Comparison of ENCODE assay signal across 9 cellular contexts in the genomic region with DNA sequence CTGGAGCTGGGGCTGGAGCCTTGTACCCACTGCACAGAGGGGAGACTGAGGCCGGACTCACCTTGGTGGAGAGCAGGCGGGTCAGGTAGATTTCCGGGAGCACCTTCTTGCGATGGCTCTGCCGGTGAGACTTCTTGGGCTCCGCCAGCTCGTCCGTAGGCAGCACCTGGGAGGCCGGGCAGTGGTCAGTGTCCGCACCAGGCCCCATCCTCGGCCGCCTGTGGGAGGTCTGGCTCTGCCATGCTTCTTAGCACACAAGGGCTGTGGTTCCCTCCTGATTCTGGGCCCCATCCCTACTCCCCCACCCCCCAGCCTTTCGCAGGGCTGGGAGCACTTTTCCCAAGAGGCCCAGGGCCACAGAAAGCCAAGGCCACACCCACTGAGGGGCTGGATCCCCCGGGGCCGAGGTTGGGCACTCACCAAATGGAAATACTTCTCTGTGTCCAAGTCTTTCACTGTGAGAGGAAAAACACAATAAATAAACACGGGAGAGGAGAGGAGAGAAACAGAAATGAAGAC. TPM values are rescaled to one million over a fixed set of nuclear protein-coding genes. Genes with fewer than 3 reads are reported as not detected.
DNase-seq lines count a peak whose midpoint lies in the region; ATAC-seq and TF ChIP-seq lines count a peak whose summit lies in the region.
"Had no signal": no experiment of that assay in that cellular context is flagged by ENCODE, and none has a peak within 500 bp of the region (broad histone marks: within the 10 kb centered on the region; RNA-seq: fewer than 3 reads in every experiment).

No MANE protein-coding gene starts in this region.

- DNase-seq in cardiac fibroblast (ENCODE audit: low read depth in 2 of 2) (peak; percentile 64 to 86), left lung (peak in 1 of 2 donors; percentile 68), thyroid gland (peak in 1 of 2 donors; percentile 23), SIG-M5 (lab: John Stamatoyannopoulos, UW) (no peak), NCI-H1694 treated with DMSO at 0.1 percent for 48 hours (lab: John Stamatoyannopoulos, UW) (no peak)
- DNase-seq in activated CD4-positive, alpha-beta T cell treated with anti-CD3 and anti-CD28 coated beads, Interleukin-2, amount 10 ng/mL, durations not matched to agents 24 days and 14 days: no peak
- no peak for DNase-seq in activated CD8-positive, alpha-beta memory T cell treated with anti-CD3 and anti-CD28 coated beads, Interleukin-2, amount 50 U/mL, for 4 hours
- DNase-seq: activated naive CD4-positive, alpha-beta T cell treated with anti-CD3 and anti-CD28 coated beads, Interleukin-2, amount 50 U/mL, for 16 hours had no signal

- no peaks in the 10 kb centered on the region for H3K9me3 Mint-ChIP-seq in activated CD4-positive, alpha-beta T cell treated with anti-CD3 and anti-CD28 coated beads, Interleukin-2, amount 10 ng/mL, durations not matched to agents 24 days and 14 days

- no peak overlapping the region for H3K27ac ChIP-seq in HEK293 (ENCODE audit: extremely low read depth, low read depth, low read length)
- peak overlapping the region; percentile 70 to 87 for H3K27ac ChIP-seq in left lung
- H3K27ac ChIP-seq in thyroid gland: peak overlapping the region; percentile 66 to 75 (median 74)

- intact Hi-C loops in left lung (cut with DNase I): no loop called here
- intact Hi-C loops in thyroid gland (cut with DNase I): no loop called here
- intact Hi-C loops in activated CD4-positive, alpha-beta T cell treated with anti-CD3 and anti-CD28 coated beads, Interleukin-2, amount 10 ng/mL, durations not matched to agents 24 days and 14 days (cut with micrococcal nuclease): no loop called here

- H3K9me3 ChIP-seq in HEK293 (ENCODE audit: control insufficient read depth, insufficient read depth, low read depth, low read length) (no peaks in the 10 kb centered on the region), left lung (no peaks in the 10 kb centered on the region), thyroid gland (no peaks in the 10 kb centered on the region)

- H3K4me3 ChIP-seq in HEK293 (ENCODE audit: low read depth, low read length): no peak overlapping the region
- H3K4me3 ChIP-seq in cardiac fibroblast (replicated peaks in 1 of 2; ENCODE audit: low read depth in 2 of 2, low read length in 2 of 2): peak overlapping the region in 1 of 2 donors; percentile 7
- no peak overlapping the region for H3K4me3 ChIP-seq in left lung
- H3K4me3 ChIP-seq in thyroid gland (replicated peaks in 1 of 3): no peak overlapping the region

- peaks cover 4% of the 10 kb centered on the region for H3K27me3 Mint-ChIP-seq in activated CD4-positive, alpha-beta T cell treated with anti-CD3 and anti-CD28 coated beads, Interleukin-2, amount 10 ng/mL, durations not matched to agents 24 days and 14 days

- no peak overlapping the region for H3K4me3 Mint-ChIP-seq in activated CD4-positive, alpha-beta T cell treated with anti-CD3 and anti-CD28 coated beads, Interleukin-2, amount 10 ng/mL, durations not matched to agents 24 days and 14 days

- no peak for TF ChIP-seq POLR2A in thyroid gland (IDR thresholded peaks at IDR 0.05)

- no peaks in the 10 kb centered on the region for H3K27me3 ChIP-seq in left lung
- H3K27me3 ChIP-seq in thyroid gland: no peaks in the 10 kb centered on the region

- ATAC-seq in left lung: peak; percentile 7

- H3K27ac Mint-ChIP-seq in activated CD4-positive, alpha-beta T cell treated with anti-CD3 and anti-CD28 coated beads, Interleukin-2, amount 10 ng/mL, durations not matched to agents 24 days and 14 days: no peak overlapping the region

- H3K36me3 Mint-ChIP-seq in activated CD4-positive, alpha-beta T cell treated with anti-CD3 and anti-CD28 coated beads, Interleukin-2, amount 10 ng/mL, durations not matched to agents 24 days and 14 days (ENCODE audit: low read depth): no peaks in the 10 kb centered on the region

- H3K4me1 Mint-ChIP-seq in activated CD4-positive, alpha-beta T cell treated with anti-CD3 and anti-CD28 coated beads, Interleukin-2, amount 10 ng/mL, durations not matched to agents 24 days and 14 days: peaks cover 4% of the 10 kb centered on the region

- no peak for TF ChIP-seq CTCF in HEK293 (tag by site-specific recombination; IDR thresholded peaks at IDR 0.05)
- TF ChIP-seq CTCF in cardiac fibroblast (IDR thresholded peaks at IDR 0.05; ENCODE audit: low read depth, low read length): no peak
- TF ChIP-seq CTCF in left lung (IDR thresholded peaks at IDR 0.05): no peak
- no peak for TF ChIP-seq CTCF in thyroid gland (IDR thresholded peaks at IDR 0.05)

- CTCF ChIA-PET in HEK293 (lab: Yijun Ruan, JAX): interaction anchor here (0.6 kb wide), 1 partner anchor 432 kb away, joined by 3 read pairs; no protein-coding TSS in a partner anchor

- 1 to 43% methylated on average over 4 to 11 of the region's 16 CpGs for WGBS in thyroid gland, 2 donors

- peaks cover 0 to 56% of the 10 kb centered on the region in 2 experiments; a peak in 2 of 3 replicates for H3K36me3 ChIP-seq in HEK293 (ENCODE audit: control insufficient read depth in 2 of 2, insufficient read depth in 1 of 2, low read length in 2 of 2)
- H3K36me3 ChIP-seq in left lung: peaks cover 0 to 98% of the 10 kb centered on the region in 2 donors
- peaks cover 6 to 18% of the 10 kb centered on the region in 2 donors for H3K36me3 ChIP-seq in thyroid gland

- POLR2A ChIA-PET in HEK293 (lab: Yijun Ruan, JAX): no interaction called here

- H3K4me1 ChIP-seq in HEK293 (ENCODE audit: control insufficient read depth, insufficient read depth, low read length) (no peaks in the 10 kb centered on the region), left lung (peaks cover 29 to 59% of the 10 kb centered on the region in 2 donors), thyroid gland (peaks cover 24 to 65% of the 10 kb centered on the region in 2 donors)

TF ChIP-seq in HEK293, 187 proteins besides CTCF, POLR2A, EP300 and RAD21:
- TF ChIP-seq SP2 (tag by site-specific recombination; IDR thresholded peaks at IDR 0.05): no peak
- TF ChIP-seq ZBTB8A (tag by site-specific recombination; IDR thresholded peaks at IDR 0.05): peak; percentile 63

RNA-seq across cellular contexts. Expression of gene H1-8, which starts 17.4 kb away (rescaled TPM):
- not detected for total RNA-seq in left lung
- total RNA-seq in thyroid gland: not detected
- not detected in 2 replicates for total RNA-seq in activated CD4-positive, alpha-beta T cell treated with anti-CD3 and anti-CD28 coated beads, Interleukin-2, amount 10 ng/mL, durations not matched to agents 24 days and 14 days

RNA-seq across cellular contexts. Expression of gene RHO, which starts 31.9 kb away (rescaled TPM):
- not detected for total RNA-seq in left lung
- not detected for total RNA-seq in thyroid gland
- total RNA-seq in activated CD4-positive, alpha-beta T cell treated with anti-CD3 and anti-CD28 coated beads, Interleukin-2, amount 10 ng/mL, durations not matched to agents 24 days and 14 days: not detected in 2 replicates

RNA-seq across cellular contexts. Expression of gene PLXND1, which starts 46.1 kb away (rescaled TPM):
- total RNA-seq in left lung (100 to 1,000 TPM; 198 to 259 TPM), thyroid gland (10 to 100 TPM; 50.7 to 69.8 (median 60.8) TPM)
- 1.6 and 1.7 TPM in 2 replicates for total RNA-seq in activated CD4-positive, alpha-beta T cell treated with anti-CD3 and anti-CD28 coated beads, Interleukin-2, amount 10 ng/mL, durations not matched to agents 24 days and 14 days

Comparison
In these comparisons a context has a peak if more than half of its experiments do, and no peak if none do; other contexts are left out.
1. DNase-seq: peak in cardiac fibroblast (2 of 2); none in SIG-M5 (single experiment), activated CD4-positive, alpha-beta T cell treated with anti-CD3 and anti-CD28 coated beads, Interleukin-2, amount 10 ng/mL, durations not matched to agents 24 days and 14 days (single experiment), NCI-H1694 treated with DMSO at 0.1 percent for 48 hours (single experiment) and activated CD8-positive, alpha-beta memory T cell treated with anti-CD3 and anti-CD28 coated beads, Interleukin-2, amount 50 U/mL, for 4 hours (single experiment).
2. RNA of gene PLXND1, which starts 46.1 kb away (total RNA-seq): 198 to 259 TPM in left lung and 50.7 to 69.8 TPM in thyroid gland; 1.6 to 1.7 TPM in activated CD4-positive, alpha-beta T cell treated with anti-CD3 and anti-CD28 coated beads, Interleukin-2, amount 10 ng/mL, durations not matched to agents 24 days and 14 days; every median in the first group is over 10 times any median in the second.